ENCODE assay signal across 3 cellular contexts in the genomic region with DNA sequence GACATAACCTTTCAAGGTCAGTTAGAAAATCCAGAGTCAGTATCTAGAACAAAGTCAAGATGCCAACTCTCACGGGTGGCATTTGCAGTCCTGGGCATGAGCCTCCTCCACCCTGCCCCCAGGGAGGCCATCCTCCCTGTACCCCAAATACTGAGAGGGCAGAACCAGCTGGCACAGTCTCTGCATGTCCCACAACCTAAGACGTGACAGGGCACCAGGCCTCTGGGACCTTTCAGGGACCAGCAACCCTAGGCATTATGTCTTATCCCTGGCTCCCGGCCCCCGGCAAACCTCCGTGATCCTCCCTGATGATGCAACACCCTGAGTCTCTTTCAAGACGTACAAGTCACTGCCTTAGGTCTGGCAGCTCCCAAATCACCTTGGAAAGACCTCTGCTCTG.
TF ChIP-seq lines count a peak whose summit lies in the region.

No MANE protein-coding gene starts in this region.

TF ChIP-seq in Ishikawa, 13 proteins besides CTCF, POLR2A, EP300 and RAD21:
- peak; percentile 51; the same call in 1 of the 2 replicates for TF ChIP-seq CEBPB (IDR thresholded peaks at IDR 0.05)
- TF ChIP-seq, protein P1, sequence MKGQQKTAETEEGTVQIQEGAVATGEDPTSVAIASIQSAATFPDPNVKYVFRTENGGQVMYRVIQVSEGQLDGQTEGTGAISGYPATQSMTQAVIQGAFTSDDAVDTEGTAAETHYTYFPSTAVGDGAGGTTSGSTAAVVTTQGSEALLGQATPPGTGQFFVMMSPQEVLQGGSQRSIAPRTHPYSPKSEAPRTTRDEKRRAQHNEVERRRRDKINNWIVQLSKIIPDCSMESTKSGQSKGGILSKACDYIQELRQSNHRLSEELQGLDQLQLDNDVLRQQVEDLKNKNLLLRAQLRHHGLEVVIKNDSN (IDR thresholded peaks at IDR 0.05): no peak

TF ChIP-seq in K562, 482 proteins besides CTCF, POLR2A, EP300 and RAD21 (continued from another document and continues in another):
- TF ChIP-seq ATF7 (IDR thresholded peaks at IDR 0.05) (peak; percentile 70; the same call in 1 of the 2 replicates), NR2C2 (CRISPR knock-in tag; IDR thresholded peaks at IDR 0.05) (no peak), NR2C2 (tag; IDR thresholded peaks at IDR 0.05) (peak; percentile 50; the same call in 1 of the 2 replicates), KLF6 (CRISPR knock-in tag; IDR thresholded peaks at IDR 0.05; ENCODE audit: borderline replicate concordance) (0 out of 2 replicates have a peak, but pooled peaks have one; percentile 8), NR4A1 (CRISPR knock-in tag; IDR thresholded peaks at IDR 0.05) (no peak), NR4A1 (tag; IDR thresholded peaks at IDR 0.05) (0 out of 2 replicates have a peak, but pooled peaks have one; percentile 36), ZNF175 (CRISPR knock-in tag; IDR thresholded peaks at IDR 0.05; ENCODE audit: low read depth) (peak; percentile 76), TRIM24 (IDR thresholded peaks at IDR 0.05) (peak in 1 of 2 experiments; percentile 68; a peak in 2 of 4 replicates), CEBPB (tag; IDR thresholded peaks at IDR 0.05) (peak; percentile 91), CREBBP (IDR thresholded peaks at IDR 0.05; ENCODE audit: low read depth, low read length) (no peak), GABPB2 (CRISPR knock-in tag; conservative IDR thresholded peaks at IDR 0.05) (no peak), CTBP1 (IDR thresholded peaks at IDR 0.05; ENCODE audit: borderline replicate concordance) (peak; percentile 50; the same call in 1 of the 2 replicates), SMAD4 (CRISPR knock-in tag; conservative IDR thresholded peaks at IDR 0.05) (peak; percentile 68; the same call in 1 of the 2 replicates), ARID1B (IDR thresholded peaks at IDR 0.05) (peak; percentile 21; the same call in 1 of the 2 replicates), JUND (IDR thresholded peaks at IDR 0.05; ENCODE audit: borderline replicate concordance, low read depth, low read length) (peak; percentile 81), JUND (tag; IDR thresholded peaks at IDR 0.05; ENCODE audit: borderline replicate concordance, low read depth, low read length) (no peak; the same call in 2 of the 3 replicates), NFRKB (IDR thresholded peaks at IDR 0.05; ENCODE audit: low read depth) (peak; percentile 47; the same call in 1 of the 2 replicates), CEBPG (CRISPR knock-in tag; IDR thresholded peaks at IDR 0.05) (peak; percentile 93), CEBPG (tag; conservative IDR thresholded peaks at IDR 0.05 in 1 of 2, IDR thresholded peaks at IDR 0.05 in 1 of 2) (peak; percentile 92)
- TF ChIP-seq, protein P2, sequence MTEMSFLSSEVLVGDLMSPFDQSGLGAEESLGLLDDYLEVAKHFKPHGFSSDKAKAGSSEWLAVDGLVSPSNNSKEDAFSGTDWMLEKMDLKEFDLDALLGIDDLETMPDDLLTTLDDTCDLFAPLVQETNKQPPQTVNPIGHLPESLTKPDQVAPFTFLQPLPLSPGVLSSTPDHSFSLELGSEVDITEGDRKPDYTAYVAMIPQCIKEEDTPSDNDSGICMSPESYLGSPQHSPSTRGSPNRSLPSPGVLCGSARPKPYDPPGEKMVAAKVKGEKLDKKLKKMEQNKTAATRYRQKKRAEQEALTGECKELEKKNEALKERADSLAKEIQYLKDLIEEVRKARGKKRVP (CRISPR knock-in tag; IDR thresholded peaks at IDR 0.05): peak; percentile 65
- TF ChIP-seq, protein P3, sequence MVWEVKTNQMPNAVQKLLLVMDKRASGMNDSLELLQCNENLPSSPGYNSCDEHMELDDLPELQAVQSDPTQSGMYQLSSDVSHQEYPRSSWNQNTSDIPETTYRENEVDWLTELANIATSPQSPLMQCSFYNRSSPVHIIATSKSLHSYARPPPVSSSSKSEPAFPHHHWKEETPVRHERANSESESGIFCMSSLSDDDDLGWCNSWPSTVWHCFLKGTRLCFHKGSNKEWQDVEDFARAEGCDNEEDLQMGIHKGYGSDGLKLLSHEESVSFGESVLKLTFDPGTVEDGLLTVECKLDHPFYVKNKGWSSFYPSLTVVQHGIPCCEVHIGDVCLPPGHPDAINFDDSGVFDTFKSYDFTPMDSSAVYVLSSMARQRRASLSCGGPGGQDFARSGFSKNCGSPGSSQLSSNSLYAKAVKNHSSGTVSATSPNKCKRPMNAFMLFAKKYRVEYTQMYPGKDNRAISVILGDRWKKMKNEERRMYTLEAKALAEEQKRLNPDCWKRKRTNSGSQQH (CRISPR knock-in tag; IDR thresholded peaks at IDR 0.05): no peak
- TF ChIP-seq, protein P4, sequence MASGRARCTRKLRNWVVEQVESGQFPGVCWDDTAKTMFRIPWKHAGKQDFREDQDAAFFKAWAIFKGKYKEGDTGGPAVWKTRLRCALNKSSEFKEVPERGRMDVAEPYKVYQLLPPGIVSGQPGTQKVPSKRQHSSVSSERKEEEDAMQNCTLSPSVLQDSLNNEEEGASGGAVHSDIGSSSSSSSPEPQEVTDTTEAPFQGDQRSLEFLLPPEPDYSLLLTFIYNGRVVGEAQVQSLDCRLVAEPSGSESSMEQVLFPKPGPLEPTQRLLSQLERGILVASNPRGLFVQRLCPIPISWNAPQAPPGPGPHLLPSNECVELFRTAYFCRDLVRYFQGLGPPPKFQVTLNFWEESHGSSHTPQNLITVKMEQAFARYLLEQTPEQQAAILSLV (tag; IDR thresholded peaks at IDR 0.05): peak; percentile 47; the same call in 1 of the 2 replicates
- TF ChIP-seq, protein P5, sequence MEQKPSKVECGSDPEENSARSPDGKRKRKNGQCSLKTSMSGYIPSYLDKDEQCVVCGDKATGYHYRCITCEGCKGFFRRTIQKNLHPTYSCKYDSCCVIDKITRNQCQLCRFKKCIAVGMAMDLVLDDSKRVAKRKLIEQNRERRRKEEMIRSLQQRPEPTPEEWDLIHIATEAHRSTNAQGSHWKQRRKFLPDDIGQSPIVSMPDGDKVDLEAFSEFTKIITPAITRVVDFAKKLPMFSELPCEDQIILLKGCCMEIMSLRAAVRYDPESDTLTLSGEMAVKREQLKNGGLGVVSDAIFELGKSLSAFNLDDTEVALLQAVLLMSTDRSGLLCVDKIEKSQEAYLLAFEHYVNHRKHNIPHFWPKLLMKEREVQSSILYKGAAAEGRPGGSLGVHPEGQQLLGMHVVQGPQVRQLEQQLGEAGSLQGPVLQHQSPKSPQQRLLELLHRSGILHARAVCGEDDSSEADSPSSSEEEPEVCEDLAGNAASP (IDR thresholded peaks at IDR 0.05): no peak
- TF ChIP-seq, protein P6, sequence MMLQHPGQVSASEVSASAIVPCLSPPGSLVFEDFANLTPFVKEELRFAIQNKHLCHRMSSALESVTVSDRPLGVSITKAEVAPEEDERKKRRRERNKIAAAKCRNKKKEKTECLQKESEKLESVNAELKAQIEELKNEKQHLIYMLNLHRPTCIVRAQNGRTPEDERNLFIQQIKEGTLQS (IDR thresholded peaks at IDR 0.05): peak; percentile 97
- TF ChIP-seq, protein P6 (CRISPR knock-in tag; conservative IDR thresholded peaks at IDR 0.05): no peak
- TF ChIP-seq, protein P7, sequence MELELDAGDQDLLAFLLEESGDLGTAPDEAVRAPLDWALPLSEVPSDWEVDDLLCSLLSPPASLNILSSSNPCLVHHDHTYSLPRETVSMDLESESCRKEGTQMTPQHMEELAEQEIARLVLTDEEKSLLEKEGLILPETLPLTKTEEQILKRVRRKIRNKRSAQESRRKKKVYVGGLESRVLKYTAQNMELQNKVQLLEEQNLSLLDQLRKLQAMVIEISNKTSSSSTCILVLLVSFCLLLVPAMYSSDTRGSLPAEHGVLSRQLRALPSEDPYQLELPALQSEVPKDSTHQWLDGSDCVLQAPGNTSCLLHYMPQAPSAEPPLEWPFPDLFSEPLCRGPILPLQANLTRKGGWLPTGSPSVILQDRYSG (tag; conservative IDR thresholded peaks at IDR 0.05; ENCODE audit: low read depth): no peak

TF ChIP-seq in GM12891, 5 proteins besides CTCF, POLR2A, EP300 and RAD21 (continued from another document):
- TF ChIP-seq POLR2AphosphoS5 (IDR thresholded peaks at IDR 0.05; ENCODE audit: low read depth, low read length) (no peak), SPI1 (IDR thresholded peaks at IDR 0.05; ENCODE audit: low read depth, low read length) (no peak), POU2F2 (IDR thresholded peaks at IDR 0.05; ENCODE audit: low read depth, low read length) (no peak), PAX5 (IDR thresholded peaks at IDR 0.05; ENCODE audit: insufficient read depth, low read length, severe bottlenecking) (no peak)
TF ChIP-seq in GM12891: peak in this region for 0.
